24 cellular contexts compared by ENCODE assay signal in genomic region chr14:104332634-104333270, GRCh38.
A peak's percentile ranks its signal among the peaks of the same experiment; 100 is the strongest.
DNase-seq lines count a peak whose midpoint lies in the region; ATAC-seq, FAIRE-seq and TF ChIP-seq lines count a peak whose summit lies in the region.
"Had no signal": no experiment of that assay in that cellular context is flagged by ENCODE, and none has a peak within 500 bp of the region (broad histone marks: within the 10 kb centered on the region; RNA-seq: fewer than 3 reads in every experiment).

No MANE protein-coding gene starts in this region.

- H3K9me3 ChIP-seq in trophoblast cell (ENCODE audit: insufficient read depth, low read depth, low read length) = peaks cover 3% of the 10 kb centered on the region
- no peaks in the 10 kb centered on the region for H3K9me3 ChIP-seq in T-helper 17 cell (ENCODE audit: control insufficient read depth, low read length, poor library complexity, severe bottlenecking)
- H3K9me3 ChIP-seq: BE2C, right lobe of liver had no signal

- no peak overlapping the region for H3K9ac ChIP-seq in trophoblast cell (ENCODE audit: low read length)
- H3K9ac ChIP-seq: parathyroid adenoma had no signal

- DNase-seq in natural killer cell treated with Interleukin-12 subunit alpha and Interleukin-12 subunit beta and Interleukin-15 and Interleukin-18, amount 100 ng/mL, for 72 hours (ENCODE audit: low spot score) = no peak
- DNase-seq in natural killer cell (no peak), islet precursor cell (peak; percentile 44), trophoblast cell (no peak), T-helper 17 cell (no peak), urothelium cell line (ENCODE audit: low spot score) (no peak)
- DNase-seq: ACHN; activated CD4-positive, alpha-beta T cell treated with anti-CD3 and anti-CD28 coated beads, Interleukin-2, amount 50 U/mL, for 48 hours; activated gamma-delta T cell treated with Interleukin-2 at 50 U/mL for 16 hours; activated naive CD8-positive, alpha-beta T cell treated with anti-CD3 and anti-CD28 coated beads, Interleukin-2, amount 50 U/mL, for 24 hours; BE2C; central memory CD4-positive, alpha-beta T cell; COR-L47; GOT3; Kasumi-1; left ventricle myocardium superior; NCI-H1436; NCI-H2107; nephron progenitor cell; stimulated activated naive CD4-positive, alpha-beta T cell had no signal

- no peak overlapping the region for H4K12ac ChIP-seq in trophoblast cell (ENCODE audit: low read depth, low read length)

- no peak overlapping the region for H3K4me2 ChIP-seq in trophoblast cell (ENCODE audit: low read length)

- H2BK12ac ChIP-seq in trophoblast cell (ENCODE audit: low read length) = no peak overlapping the region

- H4K8ac ChIP-seq in trophoblast cell (ENCODE audit: low read depth, low read length) = no peak overlapping the region

- intact Hi-C loops in natural killer cell (cut with micrococcal nuclease) = no loop called here

- no peak overlapping the region for H2BK120ac ChIP-seq in trophoblast cell (ENCODE audit: insufficient read depth, low read length, poor library complexity)

- no peak overlapping the region for H3K4ac ChIP-seq in trophoblast cell (ENCODE audit: low read depth, low read length)

- no peak overlapping the region for H3K14ac ChIP-seq in trophoblast cell (ENCODE audit: low read length)

- no peak overlapping the region for H2AFZ ChIP-seq in trophoblast cell (ENCODE audit: insufficient read depth, low read length, poor library complexity)
- H2AFZ ChIP-seq: parathyroid adenoma had no signal

- no peak overlapping the region for H3K18ac ChIP-seq in trophoblast cell (ENCODE audit: low read length)

- H3K9me3 Mint-ChIP-seq in natural killer cell treated with Interleukin-12 subunit alpha and Interleukin-12 subunit beta and Interleukin-15 and Interleukin-18, amount 100 ng/mL, for 72 hours = peaks cover 10% of the 10 kb centered on the region
- peaks cover 3 to 6% of the 10 kb centered on the region in 2 donors for H3K9me3 Mint-ChIP-seq in natural killer cell

- no peak overlapping the region for H2BK5ac ChIP-seq in trophoblast cell (ENCODE audit: low read depth, low read length, poor library complexity)

- no peaks in the 10 kb centered on the region for H3K36me3 ChIP-seq in trophoblast cell (ENCODE audit: control insufficient read depth in 1 of 2, insufficient read depth in 2 of 2, low read length in 2 of 2)
- H3K36me3 ChIP-seq: BE2C, right lobe of liver had no signal

- H3K27ac Mint-ChIP-seq in natural killer cell treated with Interleukin-12 subunit alpha and Interleukin-12 subunit beta and Interleukin-15 and Interleukin-18, amount 100 ng/mL, for 72 hours = no peak overlapping the region
- no peak overlapping the region for H3K27ac Mint-ChIP-seq in natural killer cell
- H3K27ac Mint-ChIP-seq in T-helper 17 cell = no peak overlapping the region
- H3K27ac Mint-ChIP-seq: activated naive CD8-positive, alpha-beta T cell treated with anti-CD3 and anti-CD28 coated beads, Interleukin-2, amount 50 U/mL, for 24 hours; nephron progenitor cell had no signal

- H3K27me3 ChIP-seq in trophoblast cell (ENCODE audit: insufficient read depth, low read length) = no peaks in the 10 kb centered on the region
- H3K27me3 ChIP-seq: BE2C, right lobe of liver had no signal

- no peak overlapping the region for H4K91ac ChIP-seq in trophoblast cell (ENCODE audit: low read depth, low read length)

- no peak for FAIRE-seq in urothelium cell line (lab: Jason Lieb, UNC)
- FAIRE-seq: G401.6 had no signal

- peaks cover 18% of the 10 kb centered on the region for H3K36me3 Mint-ChIP-seq in natural killer cell treated with Interleukin-12 subunit alpha and Interleukin-12 subunit beta and Interleukin-15 and Interleukin-18, amount 100 ng/mL, for 72 hours
- H3K36me3 Mint-ChIP-seq in natural killer cell (peaks cover 8% of the 10 kb centered on the region), T-helper 17 cell (ENCODE audit: low read depth) (no peaks in the 10 kb centered on the region)

- no peaks in the 10 kb centered on the region for H3K79me2 ChIP-seq in trophoblast cell (ENCODE audit: control insufficient read depth, insufficient read depth, low read length, poor library complexity)
- H3K79me2 ChIP-seq: parathyroid adenoma had no signal

- WGBS in trophoblast cell (ENCODE audit: extremely low coverage, insufficient coverage, insufficient read length) = no CpG with 5 or more reads among the region's 15 CpGs

- no peak overlapping the region for H3K23ac ChIP-seq in trophoblast cell (ENCODE audit: low read length)

- H3K4me3 Mint-ChIP-seq in natural killer cell treated with Interleukin-12 subunit alpha and Interleukin-12 subunit beta and Interleukin-15 and Interleukin-18, amount 100 ng/mL, for 72 hours = no peak overlapping the region
- H3K4me3 Mint-ChIP-seq in natural killer cell (no peak overlapping the region), T-helper 17 cell (no peak overlapping the region)
- H3K4me3 Mint-ChIP-seq: activated naive CD8-positive, alpha-beta T cell treated with anti-CD3 and anti-CD28 coated beads, Interleukin-2, amount 50 U/mL, for 24 hours; nephron progenitor cell had no signal

- H3K4me1 Mint-ChIP-seq in natural killer cell treated with Interleukin-12 subunit alpha and Interleukin-12 subunit beta and Interleukin-15 and Interleukin-18, amount 100 ng/mL, for 72 hours (ENCODE audit: low read depth in 2 of 2) = no peaks in the 10 kb centered on the region
- H3K4me1 Mint-ChIP-seq in natural killer cell = no peaks in the 10 kb centered on the region
- H3K4me1 Mint-ChIP-seq in T-helper 17 cell = no peaks in the 10 kb centered on the region
- H3K4me1 Mint-ChIP-seq: activated naive CD8-positive, alpha-beta T cell treated with anti-CD3 and anti-CD28 coated beads, Interleukin-2, amount 50 U/mL, for 24 hours; nephron progenitor cell had no signal

- no peaks in the 10 kb centered on the region for H3K4me1 ChIP-seq in trophoblast cell (ENCODE audit: control insufficient read depth in 1 of 2, insufficient read depth in 2 of 2, low read length in 2 of 2)
- H3K4me1 ChIP-seq: parathyroid adenoma, right lobe of liver had no signal

- peak overlapping the region; percentile 8 for H3K4me3 ChIP-seq in trophoblast cell (ENCODE audit: low read depth, low read length)
- H3K4me3 ChIP-seq: right lobe of liver had no signal

- no peak for TF ChIP-seq CTCF in natural killer cell (IDR thresholded peaks at IDR 0.05)

- H3K79me1 ChIP-seq in trophoblast cell (ENCODE audit: low read length) = no peaks in the 10 kb centered on the region

- no peak overlapping the region for H2AK5ac ChIP-seq in trophoblast cell (ENCODE audit: low read length)

- no peaks in the 10 kb centered on the region for H3K27me3 Mint-ChIP-seq in natural killer cell treated with Interleukin-12 subunit alpha and Interleukin-12 subunit beta and Interleukin-15 and Interleukin-18, amount 100 ng/mL, for 72 hours
- H3K27me3 Mint-ChIP-seq in natural killer cell (ENCODE audit: low read depth in 2 of 2) = no peaks in the 10 kb centered on the region
- no peaks in the 10 kb centered on the region for H3K27me3 Mint-ChIP-seq in T-helper 17 cell
- H3K27me3 Mint-ChIP-seq: activated naive CD8-positive, alpha-beta T cell treated with anti-CD3 and anti-CD28 coated beads, Interleukin-2, amount 50 U/mL, for 24 hours had no signal

- ATAC-seq in natural killer cell treated with Interleukin-12 subunit alpha and Interleukin-12 subunit beta and Interleukin-15 and Interleukin-18, amount 100 ng/mL, for 72 hours = peak; percentile 3 to 36
- no peak for ATAC-seq in natural killer cell
- no peak for ATAC-seq in HG03432 (IDR thresholded peaks at IDR 0.05; ENCODE audit: unreplicated experiment)
- ATAC-seq in T-helper 17 cell = no peak
- ATAC-seq: activated naive CD8-positive, alpha-beta T cell treated with anti-CD3 and anti-CD28 coated beads, Interleukin-2, amount 50 U/mL, for 24 hours; left ventricle myocardium superior had no signal

- H3K27ac ChIP-seq in trophoblast cell (ENCODE audit: low read depth, low read length) = no peak overlapping the region
- H3K27ac ChIP-seq: parathyroid adenoma, right lobe of liver had no signal

Comparison
In these comparisons a context has a peak if more than half of its experiments do, and no peak if none do; other contexts are left out.
1. ATAC-seq: peak in natural killer cell treated with Interleukin-12 subunit alpha and Interleukin-12 subunit beta and Interleukin-15 and Interleukin-18, amount 100 ng/mL, for 72 hours (2 of 2); none in natural killer cell (0 of 3), HG03432 (single experiment) and T-helper 17 cell (single experiment).